Comparison of ENCODE assay signal across 21 cellular contexts in the genomic region with DNA sequence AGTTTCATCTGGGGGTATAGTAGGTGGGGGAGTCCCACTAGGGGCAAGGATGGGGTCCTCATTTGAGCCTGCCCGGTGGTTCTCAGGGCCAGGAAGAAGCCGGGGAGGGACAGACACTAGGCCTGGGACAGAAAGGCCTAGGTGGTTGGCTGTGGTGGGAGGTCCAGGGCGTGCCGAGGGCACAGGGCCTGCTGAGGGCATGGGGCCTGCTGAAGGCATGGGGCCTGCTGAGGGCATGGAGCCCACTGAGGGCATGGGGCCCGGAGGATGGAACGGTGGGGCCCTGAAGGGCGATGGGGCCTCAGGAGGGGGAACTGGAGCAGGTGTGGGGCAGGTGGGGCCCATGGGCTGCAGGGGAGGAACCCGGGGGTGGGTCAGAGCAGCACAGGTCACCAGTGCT. TPM values are rescaled to one million over a fixed set of nuclear protein-coding genes. Genes with fewer than 3 reads are reported as not detected.
A peak's percentile ranks its signal among the peaks of the same experiment; 100 is the strongest.
DNase-seq lines count a peak whose midpoint lies in the region; ATAC-seq and TF ChIP-seq lines count a peak whose summit lies in the region.
"Had no signal": no experiment of that assay in that cellular context is flagged by ENCODE, and none has a peak within 500 bp of the region (broad histone marks: within the 10 kb centered on the region; RNA-seq: fewer than 3 reads in every experiment).

No MANE protein-coding gene starts in this region.

- TF ChIP-seq CTCF in lower lobe of right lung (IDR thresholded peaks at IDR 0.05), result no peak

- H3K27ac Mint-ChIP-seq in activated CD4-positive, alpha-beta T cell treated with anti-CD3 and anti-CD28 coated beads, Interleukin-2, amount 10 ng/mL, durations not matched to agents 24 days and 14 days, result no peak overlapping the region
- H3K27ac Mint-ChIP-seq in activated CD4-positive, alpha-beta T cell treated with anti-CD3 and anti-CD28 coated beads for 36 hours, result no peak overlapping the region
- H3K27ac Mint-ChIP-seq: CD4-positive, alpha-beta T cell; GM23338; HFFc6 had no signal

- intact Hi-C loops in activated CD4-positive, alpha-beta T cell treated with anti-CD3 and anti-CD28 coated beads, Interleukin-2, amount 10 ng/mL, durations not matched to agents 24 days and 14 days (cut with micrococcal nuclease), result no loop called here
- intact Hi-C loops in activated CD4-positive, alpha-beta T cell treated with anti-CD3 and anti-CD28 coated beads for 36 hours (cut with DNase I, micrococcal nuclease), result no loop called here
- intact Hi-C loops in Right ventricle myocardium superior (cut with DNase I) (no loop called here), Right ventricle myocardium inferior (cut with DNase I) (no loop called here), lower lobe of right lung (cut with DNase I) (no loop called here), aorta (cut with DNase I) (no loop called here)

- POLR2A ChIA-PET in activated CD4-positive, alpha-beta T cell treated with anti-CD3 and anti-CD28 coated beads for 36 hours (lab: Charles Lee), result no interaction called here

- CTCF ChIA-PET in activated CD4-positive, alpha-beta T cell treated with anti-CD3 and anti-CD28 coated beads for 36 hours (lab: Charles Lee), result no interaction called here

- H3K4me3 ChIP-seq in lower lobe of right lung (no peak overlapping the region), aorta (ENCODE audit: low read length in 2 of 2) (no peak overlapping the region)
- H3K4me3 ChIP-seq: A549, GM23338 had no signal

- H3K9me3 ChIP-seq in lower lobe of right lung (no peaks in the 10 kb centered on the region), aorta (ENCODE audit: control insufficient read depth, low read length) (no peaks in the 10 kb centered on the region)
- H3K9me3 ChIP-seq: A549, Caco-2 had no signal

- H3K4me1 ChIP-seq in lower lobe of right lung (no peaks in the 10 kb centered on the region), aorta (ENCODE audit: control insufficient read depth in 1 of 2, insufficient read depth in 2 of 2, low read length in 2 of 2) (no peaks in the 10 kb centered on the region)
- H3K4me1 ChIP-seq: Caco-2 had no signal

- peak; percentile 49 for DNase-seq in activated CD4-positive, alpha-beta T cell treated with anti-CD3 and anti-CD28 coated beads, Interleukin-2, amount 10 ng/mL, durations not matched to agents 24 days and 14 days
- DNase-seq in activated CD4-positive, alpha-beta T cell treated with anti-CD3 and anti-CD28 coated beads for 36 hours, result no peak
- no peak for DNase-seq in Right ventricle myocardium superior
- DNase-seq in Right ventricle myocardium inferior (ENCODE audit: missing footprints), result no peak
- no peak for DNase-seq in lower lobe of right lung
- no peak for DNase-seq in aorta
- no peak for DNase-seq in EL
- DNase-seq: AML-193; Caco-2; CD4-positive, alpha-beta T cell; GDM1; HFFc6 had no signal

- H3K9me3 Mint-ChIP-seq in activated CD4-positive, alpha-beta T cell treated with anti-CD3 and anti-CD28 coated beads, Interleukin-2, amount 10 ng/mL, durations not matched to agents 24 days and 14 days, result no peaks in the 10 kb centered on the region
- H3K9me3 Mint-ChIP-seq in activated CD4-positive, alpha-beta T cell treated with anti-CD3 and anti-CD28 coated beads for 36 hours (ENCODE audit: low read depth), result no peaks in the 10 kb centered on the region
- H3K9me3 Mint-ChIP-seq: CD4-positive, alpha-beta T cell; GM23338; HFFc6 had no signal

- H3K4me1 Mint-ChIP-seq in activated CD4-positive, alpha-beta T cell treated with anti-CD3 and anti-CD28 coated beads, Interleukin-2, amount 10 ng/mL, durations not matched to agents 24 days and 14 days, result no peaks in the 10 kb centered on the region
- H3K4me1 Mint-ChIP-seq in activated CD4-positive, alpha-beta T cell treated with anti-CD3 and anti-CD28 coated beads for 36 hours, result no peaks in the 10 kb centered on the region

- 83 to 87% methylated on average over 8 of the region's 8 CpGs for WGBS in aorta, 2 donors

- H3K36me3 Mint-ChIP-seq in activated CD4-positive, alpha-beta T cell treated with anti-CD3 and anti-CD28 coated beads, Interleukin-2, amount 10 ng/mL, durations not matched to agents 24 days and 14 days (ENCODE audit: low read depth), result peaks cover 63% of the 10 kb centered on the region
- H3K36me3 Mint-ChIP-seq in activated CD4-positive, alpha-beta T cell treated with anti-CD3 and anti-CD28 coated beads for 36 hours (ENCODE audit: low read depth), result peaks cover 51% of the 10 kb centered on the region

- no peak for ATAC-seq in activated CD4-positive, alpha-beta T cell treated with anti-CD3 and anti-CD28 coated beads for 36 hours
- ATAC-seq in Right ventricle myocardium superior (ENCODE audit: poor library complexity) (peak; percentile 10), Right ventricle myocardium inferior (no peak), lower lobe of right lung (peak; percentile 23 to 29), aorta (ENCODE audit: low FRiP score) (peak; percentile 20), GM18520 (IDR thresholded peaks at IDR 0.05; ENCODE audit: unreplicated experiment) (no peak)
- ATAC-seq: A549, GM23338, HCT116 had no signal

- H3K27me3 ChIP-seq in lower lobe of right lung (ENCODE audit: low read depth) (no peaks in the 10 kb centered on the region), aorta (ENCODE audit: control insufficient read depth in 1 of 2, insufficient read depth in 2 of 2, low read length in 1 of 2) (no peaks in the 10 kb centered on the region)

- H3K27me3 Mint-ChIP-seq in activated CD4-positive, alpha-beta T cell treated with anti-CD3 and anti-CD28 coated beads, Interleukin-2, amount 10 ng/mL, durations not matched to agents 24 days and 14 days, result peaks cover 1% of the 10 kb centered on the region
- no peaks in the 10 kb centered on the region for H3K27me3 Mint-ChIP-seq in activated CD4-positive, alpha-beta T cell treated with anti-CD3 and anti-CD28 coated beads for 36 hours
- H3K27me3 Mint-ChIP-seq: CD4-positive, alpha-beta T cell had no signal

- H3K36me3 ChIP-seq in lower lobe of right lung, result peaks cover 71% of the 10 kb centered on the region
- peaks cover 4 to 9% of the 10 kb centered on the region in 2 donors for H3K36me3 ChIP-seq in aorta (ENCODE audit: control insufficient read depth in 1 of 2, insufficient read depth in 2 of 2, low read length in 1 of 2)

- no peak overlapping the region for H3K4me3 Mint-ChIP-seq in activated CD4-positive, alpha-beta T cell treated with anti-CD3 and anti-CD28 coated beads, Interleukin-2, amount 10 ng/mL, durations not matched to agents 24 days and 14 days
- no peak overlapping the region for H3K4me3 Mint-ChIP-seq in activated CD4-positive, alpha-beta T cell treated with anti-CD3 and anti-CD28 coated beads for 36 hours
- H3K4me3 Mint-ChIP-seq: CD4-positive, alpha-beta T cell; GM23338; HFFc6 had no signal

- H3K27ac ChIP-seq in lower lobe of right lung (no peak overlapping the region), aorta (ENCODE audit: low read depth in 1 of 2, low read length in 2 of 2) (no peak overlapping the region)
- H3K27ac ChIP-seq: 22Rv1, A549, C4-2B, HL-60 had no signal

RNA-seq across cellular contexts. Expression of a gene that starts 31.2 kb away (rescaled TPM):
- 140 and 141 TPM in 2 replicates for total RNA-seq in activated CD4-positive, alpha-beta T cell treated with anti-CD3 and anti-CD28 coated beads, Interleukin-2, amount 10 ng/mL, durations not matched to agents 24 days and 14 days
- 100 to 1,000 TPM in 1 of 2 experiments, 10 to 100 TPM in 1; 94.1 to 102 TPM for total RNA-seq in activated CD4-positive, alpha-beta T cell treated with anti-CD3 and anti-CD28 coated beads for 36 hours
- total RNA-seq in Right ventricle myocardium superior (39.3 TPM), Right ventricle myocardium inferior (34.4 TPM), lower lobe of right lung (37.4 TPM), aorta (10 to 100 TPM; 34.6 to 49.4 TPM)
- polyA plus RNA-seq in aorta, result 10 to 100 TPM; 11.0 to 39.2 TPM

RNA-seq across cellular contexts. Expression of a gene that starts 31.2 kb away (rescaled TPM):
- not detected in 2 replicates for total RNA-seq in activated CD4-positive, alpha-beta T cell treated with anti-CD3 and anti-CD28 coated beads, Interleukin-2, amount 10 ng/mL, durations not matched to agents 24 days and 14 days
- total RNA-seq in activated CD4-positive, alpha-beta T cell treated with anti-CD3 and anti-CD28 coated beads for 36 hours, result not detected
- not detected for total RNA-seq in Right ventricle myocardium superior
- 0.19 TPM for total RNA-seq in Right ventricle myocardium inferior
- 6.1 TPM for total RNA-seq in lower lobe of right lung
- total RNA-seq in aorta, result not detected
- not detected for polyA plus RNA-seq in aorta
- total RNA-seq: HFFc6, HT1080 had no signal
- polyA plus RNA-seq: BJ had no signal

RNA-seq across cellular contexts. Expression of a gene that starts 37.7 kb away (rescaled TPM):
- 189 and 193 TPM in 2 replicates for total RNA-seq in activated CD4-positive, alpha-beta T cell treated with anti-CD3 and anti-CD28 coated beads, Interleukin-2, amount 10 ng/mL, durations not matched to agents 24 days and 14 days
- 100 to 1,000 TPM; 168 to 175 TPM for total RNA-seq in activated CD4-positive, alpha-beta T cell treated with anti-CD3 and anti-CD28 coated beads for 36 hours
- total RNA-seq in Right ventricle myocardium superior (23.4 TPM), Right ventricle myocardium inferior (28.3 TPM), lower lobe of right lung (201 TPM), aorta (100 to 1,000 TPM in 1 of 2 donors, 10 to 100 TPM in 1; 71.8 to 119 TPM)
- polyA plus RNA-seq in aorta, result 10 to 100 TPM; 23.2 to 55.2 TPM

RNA-seq across cellular contexts. Expression of a gene that starts 58.5 kb away (rescaled TPM):
- 19.1 and 20.4 TPM in 2 replicates for total RNA-seq in activated CD4-positive, alpha-beta T cell treated with anti-CD3 and anti-CD28 coated beads, Interleukin-2, amount 10 ng/mL, durations not matched to agents 24 days and 14 days
- 10 to 100 TPM; 16.7 to 22.9 TPM for total RNA-seq in activated CD4-positive, alpha-beta T cell treated with anti-CD3 and anti-CD28 coated beads for 36 hours
- total RNA-seq in Right ventricle myocardium superior, result 18.0 TPM
- total RNA-seq in Right ventricle myocardium inferior, result 17.2 TPM
- total RNA-seq in lower lobe of right lung, result 22.9 TPM
- total RNA-seq in aorta, result 10 to 100 TPM in 1 of 2 donors, 1 to 10 TPM in 1; 7.9 to 16.7 TPM
- 10 to 100 TPM; 26.2 to 41.1 TPM for polyA plus RNA-seq in aorta

Comparison
In these comparisons a context has a peak if more than half of its experiments do, and no peak if none do; other contexts are left out.
1. ATAC-seq: peak in Right ventricle myocardium superior (single experiment), lower lobe of right lung (2 of 2) and aorta (single experiment); none in activated CD4-positive, alpha-beta T cell treated with anti-CD3 and anti-CD28 coated beads for 36 hours (single experiment), Right ventricle myocardium inferior (single experiment) and GM18520 (single experiment).